In the genomic region with DNA sequence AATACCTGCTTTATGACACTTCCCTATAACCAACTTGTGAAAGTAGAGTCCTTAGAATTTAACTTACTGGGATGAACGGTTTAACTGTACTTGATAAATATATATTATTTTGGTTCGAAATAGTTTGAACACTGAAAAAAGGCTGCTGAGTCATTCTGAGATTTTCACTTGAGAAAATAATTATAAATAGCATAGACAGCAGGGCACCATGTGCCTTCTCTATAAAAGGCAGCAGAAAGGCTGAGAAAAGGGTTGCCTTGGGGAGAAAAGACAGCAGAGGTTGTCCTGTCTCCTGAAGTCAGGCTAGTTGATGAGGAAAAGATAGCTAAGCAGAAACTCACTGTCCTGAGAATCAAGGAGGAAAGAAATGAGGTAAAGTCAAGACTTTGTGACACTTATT, we compare ENCODE assay signal across 1 cellular context.
TF ChIP-seq lines count a peak whose summit lies in the region.

No MANE protein-coding gene starts in this region.

TF ChIP-seq in GM12878, 131 proteins besides CTCF, POLR2A, EP300 and RAD21 (continued from another document and continues in another):
- TF ChIP-seq, protein P1, sequence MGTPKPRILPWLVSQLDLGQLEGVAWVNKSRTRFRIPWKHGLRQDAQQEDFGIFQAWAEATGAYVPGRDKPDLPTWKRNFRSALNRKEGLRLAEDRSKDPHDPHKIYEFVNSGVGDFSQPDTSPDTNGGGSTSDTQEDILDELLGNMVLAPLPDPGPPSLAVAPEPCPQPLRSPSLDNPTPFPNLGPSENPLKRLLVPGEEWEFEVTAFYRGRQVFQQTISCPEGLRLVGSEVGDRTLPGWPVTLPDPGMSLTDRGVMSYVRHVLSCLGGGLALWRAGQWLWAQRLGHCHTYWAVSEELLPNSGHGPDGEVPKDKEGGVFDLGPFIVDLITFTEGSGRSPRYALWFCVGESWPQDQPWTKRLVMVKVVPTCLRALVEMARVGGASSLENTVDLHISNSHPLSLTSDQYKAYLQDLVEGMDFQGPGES (IDR thresholded peaks at IDR 0.05), result no peak
- TF ChIP-seq KDM1A (IDR thresholded peaks at IDR 0.05; ENCODE audit: borderline replicate concordance) (no peak), USF1 (IDR thresholded peaks at IDR 0.05; ENCODE audit: borderline replicate concordance, extremely low read length, insufficient read depth, low read depth, low read length) (no peak), NR2F1 (conservative IDR thresholded peaks at IDR 0.05) (no peak), ZNF217 (IDR thresholded peaks at IDR 0.05) (0 out of 2 replicates have a peak, but pooled peaks have one; percentile 32), POU2F2 (IDR thresholded peaks at IDR 0.05; ENCODE audit: borderline replicate concordance, low read depth, low read length) (no peak), RUNX3 (IDR thresholded peaks at IDR 0.05; ENCODE audit: low read length) (no peak), SUZ12 (IDR thresholded peaks at IDR 0.05; ENCODE audit: unreplicated experiment) (no peak), PRDM15 (CRISPR knock-in tag; IDR thresholded peaks at IDR 0.05) (no peak), ZNF687 (IDR thresholded peaks at IDR 0.05) (peak; percentile 38; the same call in 1 of the 2 replicates), HCFC1 (IDR thresholded peaks at IDR 0.05; ENCODE audit: low read length) (no peak), LARP7 (IDR thresholded peaks at IDR 0.05) (no peak), IKZF2 (IDR thresholded peaks at IDR 0.05) (peak; percentile 69 to 71; a peak in 3 of 4 replicates), TCF7 (IDR thresholded peaks at IDR 0.05; ENCODE audit: borderline replicate concordance) (no peak), NRF1 (conservative IDR thresholded peaks at IDR 0.05; ENCODE audit: low read depth, low read length) (no peak), ESRRA (IDR thresholded peaks at IDR 0.05; ENCODE audit: low read length) (no peak), TBL1XR1 (IDR thresholded peaks at IDR 0.05; ENCODE audit: low read depth, low read length) (peak; percentile 53; the same call in 1 of the 2 replicates), CREB1 (IDR thresholded peaks at IDR 0.05; ENCODE audit: low read depth) (no peak), ZNF384 (IDR thresholded peaks at IDR 0.05; ENCODE audit: borderline replicate concordance, low read depth, low read length) (no peak), JUNB (IDR thresholded peaks at IDR 0.05) (peak; percentile 89), PAX5 (IDR thresholded peaks at IDR 0.05; ENCODE audit: borderline replicate concordance, low read depth, low read length) (no peak), HDAC2 (IDR thresholded peaks at IDR 0.05) (no peak), SPI1 (IDR thresholded peaks at IDR 0.05; ENCODE audit: borderline replicate concordance, insufficient read depth, low read depth, low read length) (no peak), FOXK2 (IDR thresholded peaks at IDR 0.05) (no peak), NR2C1 (IDR thresholded peaks at IDR 0.05) (no peak), ZNF24 (IDR thresholded peaks at IDR 0.05) (no peak)
- TF ChIP-seq, protein P2, sequence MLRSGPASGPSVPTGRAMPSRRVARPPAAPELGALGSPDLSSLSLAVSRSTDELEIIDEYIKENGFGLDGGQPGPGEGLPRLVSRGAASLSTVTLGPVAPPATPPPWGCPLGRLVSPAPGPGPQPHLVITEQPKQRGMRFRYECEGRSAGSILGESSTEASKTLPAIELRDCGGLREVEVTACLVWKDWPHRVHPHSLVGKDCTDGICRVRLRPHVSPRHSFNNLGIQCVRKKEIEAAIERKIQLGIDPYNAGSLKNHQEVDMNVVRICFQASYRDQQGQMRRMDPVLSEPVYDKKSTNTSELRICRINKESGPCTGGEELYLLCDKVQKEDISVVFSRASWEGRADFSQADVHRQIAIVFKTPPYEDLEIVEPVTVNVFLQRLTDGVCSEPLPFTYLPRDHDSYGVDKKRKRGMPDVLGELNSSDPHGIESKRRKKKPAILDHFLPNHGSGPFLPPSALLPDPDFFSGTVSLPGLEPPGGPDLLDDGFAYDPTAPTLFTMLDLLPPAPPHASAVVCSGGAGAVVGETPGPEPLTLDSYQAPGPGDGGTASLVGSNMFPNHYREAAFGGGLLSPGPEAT (IDR thresholded peaks at IDR 0.05; ENCODE audit: low read depth), result peak; percentile 72
- TF ChIP-seq, protein P3, sequence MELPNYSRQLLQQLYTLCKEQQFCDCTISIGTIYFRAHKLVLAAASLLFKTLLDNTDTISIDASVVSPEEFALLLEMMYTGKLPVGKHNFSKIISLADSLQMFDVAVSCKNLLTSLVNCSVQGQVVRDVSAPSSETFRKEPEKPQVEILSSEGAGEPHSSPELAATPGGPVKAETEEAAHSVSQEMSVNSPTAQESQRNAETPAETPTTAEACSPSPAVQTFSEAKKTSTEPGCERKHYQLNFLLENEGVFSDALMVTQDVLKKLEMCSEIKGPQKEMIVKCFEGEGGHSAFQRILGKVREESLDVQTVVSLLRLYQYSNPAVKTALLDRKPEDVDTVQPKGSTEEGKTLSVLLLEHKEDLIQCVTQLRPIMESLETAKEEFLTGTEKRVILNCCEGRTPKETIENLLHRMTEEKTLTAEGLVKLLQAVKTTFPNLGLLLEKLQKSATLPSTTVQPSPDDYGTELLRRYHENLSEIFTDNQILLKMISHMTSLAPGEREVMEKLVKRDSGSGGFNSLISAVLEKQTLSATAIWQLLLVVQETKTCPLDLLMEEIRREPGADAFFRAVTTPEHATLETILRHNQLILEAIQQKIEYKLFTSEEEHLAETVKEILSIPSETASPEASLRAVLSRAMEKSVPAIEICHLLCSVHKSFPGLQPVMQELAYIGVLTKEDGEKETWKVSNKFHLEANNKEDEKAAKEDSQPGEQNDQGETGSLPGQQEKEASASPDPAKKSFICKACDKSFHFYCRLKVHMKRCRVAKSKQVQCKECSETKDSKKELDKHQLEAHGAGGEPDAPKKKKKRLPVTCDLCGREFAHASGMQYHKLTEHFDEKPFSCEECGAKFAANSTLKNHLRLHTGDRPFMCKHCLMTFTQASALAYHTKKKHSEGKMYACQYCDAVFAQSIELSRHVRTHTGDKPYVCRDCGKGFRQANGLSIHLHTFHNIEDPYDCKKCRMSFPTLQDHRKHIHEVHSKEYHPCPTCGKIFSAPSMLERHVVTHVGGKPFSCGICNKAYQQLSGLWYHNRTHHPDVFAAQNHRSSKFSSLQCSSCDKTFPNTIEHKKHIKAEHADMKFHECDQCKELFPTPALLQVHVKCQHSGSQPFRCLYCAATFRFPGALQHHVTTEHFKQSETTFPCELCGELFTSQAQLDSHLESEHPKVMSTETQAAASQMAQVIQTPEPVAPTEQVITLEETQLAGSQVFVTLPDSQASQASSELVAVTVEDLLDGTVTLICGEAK (IDR thresholded peaks at IDR 0.05; ENCODE audit: borderline replicate concordance), result no peak
- TF ChIP-seq, protein P4, sequence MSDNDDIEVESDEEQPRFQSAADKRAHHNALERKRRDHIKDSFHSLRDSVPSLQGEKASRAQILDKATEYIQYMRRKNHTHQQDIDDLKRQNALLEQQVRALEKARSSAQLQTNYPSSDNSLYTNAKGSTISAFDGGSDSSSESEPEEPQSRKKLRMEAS (IDR thresholded peaks at IDR 0.05; ENCODE audit: low read depth, low read length), result no peak
- TF ChIP-seq, protein P5, sequence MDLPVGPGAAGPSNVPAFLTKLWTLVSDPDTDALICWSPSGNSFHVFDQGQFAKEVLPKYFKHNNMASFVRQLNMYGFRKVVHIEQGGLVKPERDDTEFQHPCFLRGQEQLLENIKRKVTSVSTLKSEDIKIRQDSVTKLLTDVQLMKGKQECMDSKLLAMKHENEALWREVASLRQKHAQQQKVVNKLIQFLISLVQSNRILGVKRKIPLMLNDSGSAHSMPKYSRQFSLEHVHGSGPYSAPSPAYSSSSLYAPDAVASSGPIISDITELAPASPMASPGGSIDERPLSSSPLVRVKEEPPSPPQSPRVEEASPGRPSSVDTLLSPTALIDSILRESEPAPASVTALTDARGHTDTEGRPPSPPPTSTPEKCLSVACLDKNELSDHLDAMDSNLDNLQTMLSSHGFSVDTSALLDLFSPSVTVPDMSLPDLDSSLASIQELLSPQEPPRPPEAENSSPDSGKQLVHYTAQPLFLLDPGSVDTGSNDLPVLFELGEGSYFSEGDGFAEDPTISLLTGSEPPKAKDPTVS (IDR thresholded peaks at IDR 0.05; ENCODE audit: low read depth, low read length), result no peak
- TF ChIP-seq, protein P6, sequence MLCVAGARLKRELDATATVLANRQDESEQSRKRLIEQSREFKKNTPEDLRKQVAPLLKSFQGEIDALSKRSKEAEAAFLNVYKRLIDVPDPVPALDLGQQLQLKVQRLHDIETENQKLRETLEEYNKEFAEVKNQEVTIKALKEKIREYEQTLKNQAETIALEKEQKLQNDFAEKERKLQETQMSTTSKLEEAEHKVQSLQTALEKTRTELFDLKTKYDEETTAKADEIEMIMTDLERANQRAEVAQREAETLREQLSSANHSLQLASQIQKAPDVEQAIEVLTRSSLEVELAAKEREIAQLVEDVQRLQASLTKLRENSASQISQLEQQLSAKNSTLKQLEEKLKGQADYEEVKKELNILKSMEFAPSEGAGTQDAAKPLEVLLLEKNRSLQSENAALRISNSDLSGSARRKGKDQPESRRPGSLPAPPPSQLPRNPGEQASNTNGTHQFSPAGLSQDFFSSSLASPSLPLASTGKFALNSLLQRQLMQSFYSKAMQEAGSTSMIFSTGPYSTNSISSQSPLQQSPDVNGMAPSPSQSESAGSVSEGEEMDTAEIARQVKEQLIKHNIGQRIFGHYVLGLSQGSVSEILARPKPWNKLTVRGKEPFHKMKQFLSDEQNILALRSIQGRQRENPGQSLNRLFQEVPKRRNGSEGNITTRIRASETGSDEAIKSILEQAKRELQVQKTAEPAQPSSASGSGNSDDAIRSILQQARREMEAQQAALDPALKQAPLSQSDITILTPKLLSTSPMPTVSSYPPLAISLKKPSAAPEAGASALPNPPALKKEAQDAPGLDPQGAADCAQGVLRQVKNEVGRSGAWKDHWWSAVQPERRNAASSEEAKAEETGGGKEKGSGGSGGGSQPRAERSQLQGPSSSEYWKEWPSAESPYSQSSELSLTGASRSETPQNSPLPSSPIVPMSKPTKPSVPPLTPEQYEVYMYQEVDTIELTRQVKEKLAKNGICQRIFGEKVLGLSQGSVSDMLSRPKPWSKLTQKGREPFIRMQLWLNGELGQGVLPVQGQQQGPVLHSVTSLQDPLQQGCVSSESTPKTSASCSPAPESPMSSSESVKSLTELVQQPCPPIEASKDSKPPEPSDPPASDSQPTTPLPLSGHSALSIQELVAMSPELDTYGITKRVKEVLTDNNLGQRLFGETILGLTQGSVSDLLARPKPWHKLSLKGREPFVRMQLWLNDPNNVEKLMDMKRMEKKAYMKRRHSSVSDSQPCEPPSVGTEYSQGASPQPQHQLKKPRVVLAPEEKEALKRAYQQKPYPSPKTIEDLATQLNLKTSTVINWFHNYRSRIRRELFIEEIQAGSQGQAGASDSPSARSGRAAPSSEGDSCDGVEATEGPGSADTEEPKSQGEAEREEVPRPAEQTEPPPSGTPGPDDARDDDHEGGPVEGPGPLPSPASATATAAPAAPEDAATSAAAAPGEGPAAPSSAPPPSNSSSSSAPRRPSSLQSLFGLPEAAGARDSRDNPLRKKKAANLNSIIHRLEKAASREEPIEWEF (IDR thresholded peaks at IDR 0.05; ENCODE audit: insufficient replicate concordance, low read depth, low read length), result peak; percentile 70
